In the genomic region with DNA sequence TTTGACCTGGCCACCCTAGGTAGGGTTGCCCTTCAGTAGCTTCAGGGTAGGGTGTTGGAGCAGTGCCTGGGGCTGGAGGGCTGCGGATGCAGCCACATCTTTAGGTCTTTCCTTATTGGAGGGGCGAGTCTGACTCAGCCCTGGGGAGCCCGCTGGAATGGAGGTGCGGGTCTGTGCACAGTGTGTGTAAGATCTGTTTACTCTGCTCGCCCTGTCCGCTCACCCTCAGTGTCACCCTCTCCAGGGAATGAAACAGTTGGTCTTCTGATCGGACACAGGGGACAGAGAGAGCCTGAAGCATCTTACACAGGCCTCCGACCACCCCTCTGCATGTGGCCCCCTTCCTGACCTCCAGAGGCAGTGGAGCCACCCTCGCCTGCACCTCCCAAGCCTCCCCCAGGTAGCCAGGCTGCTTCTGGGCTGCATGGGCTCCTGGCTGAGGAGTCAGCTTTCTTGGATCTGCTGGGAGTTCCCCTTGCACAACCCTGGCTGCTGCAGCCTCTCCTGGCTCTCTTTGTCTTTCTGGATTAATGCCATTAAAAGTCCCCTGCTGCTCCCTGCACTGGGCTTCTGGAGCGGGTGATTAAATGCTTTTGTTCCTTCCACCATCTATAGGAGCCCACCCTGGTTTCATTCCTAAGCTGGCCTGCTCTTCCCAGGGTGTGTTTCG, we compare ENCODE assay signal across 1 cellular context.
TF ChIP-seq lines count a peak whose summit lies in the region.

No MANE protein-coding gene starts in this region.

TF ChIP-seq in HepG2, 621 proteins besides CTCF, POLR2A, EP300 and RAD21 (continues in another document):
- TF ChIP-seq, protein P1, sequence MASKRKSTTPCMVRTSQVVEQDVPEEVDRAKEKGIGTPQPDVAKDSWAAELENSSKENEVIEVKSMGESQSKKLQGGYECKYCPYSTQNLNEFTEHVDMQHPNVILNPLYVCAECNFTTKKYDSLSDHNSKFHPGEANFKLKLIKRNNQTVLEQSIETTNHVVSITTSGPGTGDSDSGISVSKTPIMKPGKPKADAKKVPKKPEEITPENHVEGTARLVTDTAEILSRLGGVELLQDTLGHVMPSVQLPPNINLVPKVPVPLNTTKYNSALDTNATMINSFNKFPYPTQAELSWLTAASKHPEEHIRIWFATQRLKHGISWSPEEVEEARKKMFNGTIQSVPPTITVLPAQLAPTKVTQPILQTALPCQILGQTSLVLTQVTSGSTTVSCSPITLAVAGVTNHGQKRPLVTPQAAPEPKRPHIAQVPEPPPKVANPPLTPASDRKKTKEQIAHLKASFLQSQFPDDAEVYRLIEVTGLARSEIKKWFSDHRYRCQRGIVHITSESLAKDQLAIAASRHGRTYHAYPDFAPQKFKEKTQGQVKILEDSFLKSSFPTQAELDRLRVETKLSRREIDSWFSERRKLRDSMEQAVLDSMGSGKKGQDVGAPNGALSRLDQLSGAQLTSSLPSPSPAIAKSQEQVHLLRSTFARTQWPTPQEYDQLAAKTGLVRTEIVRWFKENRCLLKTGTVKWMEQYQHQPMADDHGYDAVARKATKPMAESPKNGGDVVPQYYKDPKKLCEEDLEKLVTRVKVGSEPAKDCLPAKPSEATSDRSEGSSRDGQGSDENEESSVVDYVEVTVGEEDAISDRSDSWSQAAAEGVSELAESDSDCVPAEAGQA (IDR thresholded peaks at IDR 0.05; ENCODE audit: low read depth): no peak
- TF ChIP-seq, protein P1 (CRISPR knock-in tag; IDR thresholded peaks at IDR 0.05; ENCODE audit: borderline replicate concordance): no peak
- TF ChIP-seq, protein P2, sequence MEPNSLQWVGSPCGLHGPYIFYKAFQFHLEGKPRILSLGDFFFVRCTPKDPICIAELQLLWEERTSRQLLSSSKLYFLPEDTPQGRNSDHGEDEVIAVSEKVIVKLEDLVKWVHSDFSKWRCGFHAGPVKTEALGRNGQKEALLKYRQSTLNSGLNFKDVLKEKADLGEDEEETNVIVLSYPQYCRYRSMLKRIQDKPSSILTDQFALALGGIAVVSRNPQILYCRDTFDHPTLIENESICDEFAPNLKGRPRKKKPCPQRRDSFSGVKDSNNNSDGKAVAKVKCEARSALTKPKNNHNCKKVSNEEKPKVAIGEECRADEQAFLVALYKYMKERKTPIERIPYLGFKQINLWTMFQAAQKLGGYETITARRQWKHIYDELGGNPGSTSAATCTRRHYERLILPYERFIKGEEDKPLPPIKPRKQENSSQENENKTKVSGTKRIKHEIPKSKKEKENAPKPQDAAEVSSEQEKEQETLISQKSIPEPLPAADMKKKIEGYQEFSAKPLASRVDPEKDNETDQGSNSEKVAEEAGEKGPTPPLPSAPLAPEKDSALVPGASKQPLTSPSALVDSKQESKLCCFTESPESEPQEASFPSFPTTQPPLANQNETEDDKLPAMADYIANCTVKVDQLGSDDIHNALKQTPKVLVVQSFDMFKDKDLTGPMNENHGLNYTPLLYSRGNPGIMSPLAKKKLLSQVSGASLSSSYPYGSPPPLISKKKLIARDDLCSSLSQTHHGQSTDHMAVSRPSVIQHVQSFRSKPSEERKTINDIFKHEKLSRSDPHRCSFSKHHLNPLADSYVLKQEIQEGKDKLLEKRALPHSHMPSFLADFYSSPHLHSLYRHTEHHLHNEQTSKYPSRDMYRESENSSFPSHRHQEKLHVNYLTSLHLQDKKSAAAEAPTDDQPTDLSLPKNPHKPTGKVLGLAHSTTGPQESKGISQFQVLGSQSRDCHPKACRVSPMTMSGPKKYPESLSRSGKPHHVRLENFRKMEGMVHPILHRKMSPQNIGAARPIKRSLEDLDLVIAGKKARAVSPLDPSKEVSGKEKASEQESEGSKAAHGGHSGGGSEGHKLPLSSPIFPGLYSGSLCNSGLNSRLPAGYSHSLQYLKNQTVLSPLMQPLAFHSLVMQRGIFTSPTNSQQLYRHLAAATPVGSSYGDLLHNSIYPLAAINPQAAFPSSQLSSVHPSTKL (CRISPR knock-in tag; IDR thresholded peaks at IDR 0.05): no peak
- TF ChIP-seq, protein P3, sequence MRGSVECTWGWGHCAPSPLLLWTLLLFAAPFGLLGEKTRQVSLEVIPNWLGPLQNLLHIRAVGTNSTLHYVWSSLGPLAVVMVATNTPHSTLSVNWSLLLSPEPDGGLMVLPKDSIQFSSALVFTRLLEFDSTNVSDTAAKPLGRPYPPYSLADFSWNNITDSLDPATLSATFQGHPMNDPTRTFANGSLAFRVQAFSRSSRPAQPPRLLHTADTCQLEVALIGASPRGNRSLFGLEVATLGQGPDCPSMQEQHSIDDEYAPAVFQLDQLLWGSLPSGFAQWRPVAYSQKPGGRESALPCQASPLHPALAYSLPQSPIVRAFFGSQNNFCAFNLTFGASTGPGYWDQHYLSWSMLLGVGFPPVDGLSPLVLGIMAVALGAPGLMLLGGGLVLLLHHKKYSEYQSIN (CRISPR knock-in tag; IDR thresholded peaks at IDR 0.05; ENCODE audit: borderline replicate concordance): no peak
- TF ChIP-seq, protein P4, sequence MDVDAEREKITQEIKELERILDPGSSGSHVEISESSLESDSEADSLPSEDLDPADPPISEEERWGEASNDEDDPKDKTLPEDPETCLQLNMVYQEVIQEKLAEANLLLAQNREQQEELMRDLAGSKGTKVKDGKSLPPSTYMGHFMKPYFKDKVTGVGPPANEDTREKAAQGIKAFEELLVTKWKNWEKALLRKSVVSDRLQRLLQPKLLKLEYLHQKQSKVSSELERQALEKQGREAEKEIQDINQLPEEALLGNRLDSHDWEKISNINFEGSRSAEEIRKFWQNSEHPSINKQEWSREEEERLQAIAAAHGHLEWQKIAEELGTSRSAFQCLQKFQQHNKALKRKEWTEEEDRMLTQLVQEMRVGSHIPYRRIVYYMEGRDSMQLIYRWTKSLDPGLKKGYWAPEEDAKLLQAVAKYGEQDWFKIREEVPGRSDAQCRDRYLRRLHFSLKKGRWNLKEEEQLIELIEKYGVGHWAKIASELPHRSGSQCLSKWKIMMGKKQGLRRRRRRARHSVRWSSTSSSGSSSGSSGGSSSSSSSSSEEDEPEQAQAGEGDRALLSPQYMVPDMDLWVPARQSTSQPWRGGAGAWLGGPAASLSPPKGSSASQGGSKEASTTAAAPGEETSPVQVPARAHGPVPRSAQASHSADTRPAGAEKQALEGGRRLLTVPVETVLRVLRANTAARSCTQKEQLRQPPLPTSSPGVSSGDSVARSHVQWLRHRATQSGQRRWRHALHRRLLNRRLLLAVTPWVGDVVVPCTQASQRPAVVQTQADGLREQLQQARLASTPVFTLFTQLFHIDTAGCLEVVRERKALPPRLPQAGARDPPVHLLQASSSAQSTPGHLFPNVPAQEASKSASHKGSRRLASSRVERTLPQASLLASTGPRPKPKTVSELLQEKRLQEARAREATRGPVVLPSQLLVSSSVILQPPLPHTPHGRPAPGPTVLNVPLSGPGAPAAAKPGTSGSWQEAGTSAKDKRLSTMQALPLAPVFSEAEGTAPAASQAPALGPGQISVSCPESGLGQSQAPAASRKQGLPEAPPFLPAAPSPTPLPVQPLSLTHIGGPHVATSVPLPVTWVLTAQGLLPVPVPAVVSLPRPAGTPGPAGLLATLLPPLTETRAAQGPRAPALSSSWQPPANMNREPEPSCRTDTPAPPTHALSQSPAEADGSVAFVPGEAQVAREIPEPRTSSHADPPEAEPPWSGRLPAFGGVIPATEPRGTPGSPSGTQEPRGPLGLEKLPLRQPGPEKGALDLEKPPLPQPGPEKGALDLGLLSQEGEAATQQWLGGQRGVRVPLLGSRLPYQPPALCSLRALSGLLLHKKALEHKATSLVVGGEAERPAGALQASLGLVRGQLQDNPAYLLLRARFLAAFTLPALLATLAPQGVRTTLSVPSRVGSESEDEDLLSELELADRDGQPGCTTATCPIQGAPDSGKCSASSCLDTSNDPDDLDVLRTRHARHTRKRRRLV (CRISPR knock-in tag; IDR thresholded peaks at IDR 0.05): no peak
- TF ChIP-seq, protein P5, sequence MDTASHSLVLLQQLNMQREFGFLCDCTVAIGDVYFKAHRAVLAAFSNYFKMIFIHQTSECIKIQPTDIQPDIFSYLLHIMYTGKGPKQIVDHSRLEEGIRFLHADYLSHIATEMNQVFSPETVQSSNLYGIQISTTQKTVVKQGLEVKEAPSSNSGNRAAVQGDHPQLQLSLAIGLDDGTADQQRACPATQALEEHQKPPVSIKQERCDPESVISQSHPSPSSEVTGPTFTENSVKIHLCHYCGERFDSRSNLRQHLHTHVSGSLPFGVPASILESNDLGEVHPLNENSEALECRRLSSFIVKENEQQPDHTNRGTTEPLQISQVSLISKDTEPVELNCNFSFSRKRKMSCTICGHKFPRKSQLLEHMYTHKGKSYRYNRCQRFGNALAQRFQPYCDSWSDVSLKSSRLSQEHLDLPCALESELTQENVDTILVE (CRISPR knock-in tag; IDR thresholded peaks at IDR 0.05): no peak
- no peak for TF ChIP-seq IRX3 (CRISPR knock-in tag; IDR thresholded peaks at IDR 0.05; ENCODE audit: borderline replicate concordance, low read depth)
- TF ChIP-seq, protein P6, sequence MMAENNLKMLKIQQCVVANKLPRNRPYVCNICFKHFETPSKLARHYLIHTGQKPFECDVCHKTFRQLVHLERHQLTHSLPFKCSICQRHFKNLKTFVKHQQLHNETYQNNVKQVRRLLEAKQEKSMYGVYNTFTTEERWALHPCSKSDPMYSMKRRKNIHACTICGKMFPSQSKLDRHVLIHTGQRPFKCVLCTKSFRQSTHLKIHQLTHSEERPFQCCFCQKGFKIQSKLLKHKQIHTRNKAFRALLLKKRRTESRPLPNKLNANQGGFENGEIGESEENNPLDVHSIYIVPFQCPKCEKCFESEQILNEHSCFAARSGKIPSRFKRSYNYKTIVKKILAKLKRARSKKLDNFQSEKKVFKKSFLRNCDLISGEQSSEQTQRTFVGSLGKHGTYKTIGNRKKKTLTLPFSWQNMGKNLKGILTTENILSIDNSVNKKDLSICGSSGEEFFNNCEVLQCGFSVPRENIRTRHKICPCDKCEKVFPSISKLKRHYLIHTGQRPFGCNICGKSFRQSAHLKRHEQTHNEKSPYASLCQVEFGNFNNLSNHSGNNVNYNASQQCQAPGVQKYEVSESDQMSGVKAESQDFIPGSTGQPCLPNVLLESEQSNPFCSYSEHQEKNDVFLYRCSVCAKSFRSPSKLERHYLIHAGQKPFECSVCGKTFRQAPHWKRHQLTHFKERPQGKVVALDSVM (CRISPR knock-in tag; IDR thresholded peaks at IDR 0.05): no peak
- TF ChIP-seq, protein P7, sequence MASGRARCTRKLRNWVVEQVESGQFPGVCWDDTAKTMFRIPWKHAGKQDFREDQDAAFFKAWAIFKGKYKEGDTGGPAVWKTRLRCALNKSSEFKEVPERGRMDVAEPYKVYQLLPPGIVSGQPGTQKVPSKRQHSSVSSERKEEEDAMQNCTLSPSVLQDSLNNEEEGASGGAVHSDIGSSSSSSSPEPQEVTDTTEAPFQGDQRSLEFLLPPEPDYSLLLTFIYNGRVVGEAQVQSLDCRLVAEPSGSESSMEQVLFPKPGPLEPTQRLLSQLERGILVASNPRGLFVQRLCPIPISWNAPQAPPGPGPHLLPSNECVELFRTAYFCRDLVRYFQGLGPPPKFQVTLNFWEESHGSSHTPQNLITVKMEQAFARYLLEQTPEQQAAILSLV (CRISPR knock-in tag; IDR thresholded peaks at IDR 0.05; ENCODE audit: borderline replicate concordance): no peak
- TF ChIP-seq, protein P8, sequence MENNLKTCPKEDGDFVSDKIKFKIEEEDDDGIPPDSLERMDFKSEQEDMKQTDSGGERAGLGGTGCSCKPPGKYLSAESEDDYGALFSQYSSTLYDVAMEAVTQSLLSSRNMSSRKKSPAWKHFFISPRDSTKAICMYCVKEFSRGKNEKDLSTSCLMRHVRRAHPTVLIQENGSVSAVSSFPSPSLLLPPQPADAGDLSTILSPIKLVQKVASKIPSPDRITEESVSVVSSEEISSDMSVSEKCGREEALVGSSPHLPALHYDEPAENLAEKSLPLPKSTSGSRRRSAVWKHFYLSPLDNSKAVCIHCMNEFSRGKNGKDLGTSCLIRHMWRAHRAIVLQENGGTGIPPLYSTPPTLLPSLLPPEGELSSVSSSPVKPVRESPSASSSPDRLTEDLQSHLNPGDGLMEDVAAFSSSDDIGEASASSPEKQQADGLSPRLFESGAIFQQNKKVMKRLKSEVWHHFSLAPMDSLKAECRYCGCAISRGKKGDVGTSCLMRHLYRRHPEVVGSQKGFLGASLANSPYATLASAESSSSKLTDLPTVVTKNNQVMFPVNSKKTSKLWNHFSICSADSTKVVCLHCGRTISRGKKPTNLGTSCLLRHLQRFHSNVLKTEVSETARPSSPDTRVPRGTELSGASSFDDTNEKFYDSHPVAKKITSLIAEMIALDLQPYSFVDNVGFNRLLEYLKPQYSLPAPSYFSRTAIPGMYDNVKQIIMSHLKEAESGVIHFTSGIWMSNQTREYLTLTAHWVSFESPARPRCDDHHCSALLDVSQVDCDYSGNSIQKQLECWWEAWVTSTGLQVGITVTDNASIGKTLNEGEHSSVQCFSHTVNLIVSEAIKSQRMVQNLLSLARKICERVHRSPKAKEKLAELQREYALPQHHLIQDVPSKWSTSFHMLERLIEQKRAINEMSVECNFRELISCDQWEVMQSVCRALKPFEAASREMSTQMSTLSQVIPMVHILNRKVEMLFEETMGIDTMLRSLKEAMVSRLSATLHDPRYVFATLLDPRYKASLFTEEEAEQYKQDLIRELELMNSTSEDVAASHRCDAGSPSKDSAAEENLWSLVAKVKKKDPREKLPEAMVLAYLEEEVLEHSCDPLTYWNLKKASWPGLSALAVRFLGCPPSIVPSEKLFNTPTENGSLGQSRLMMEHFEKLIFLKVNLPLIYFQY (CRISPR knock-in tag; IDR thresholded peaks at IDR 0.05; ENCODE audit: borderline replicate concordance): no peak
- TF ChIP-seq, protein P9, sequence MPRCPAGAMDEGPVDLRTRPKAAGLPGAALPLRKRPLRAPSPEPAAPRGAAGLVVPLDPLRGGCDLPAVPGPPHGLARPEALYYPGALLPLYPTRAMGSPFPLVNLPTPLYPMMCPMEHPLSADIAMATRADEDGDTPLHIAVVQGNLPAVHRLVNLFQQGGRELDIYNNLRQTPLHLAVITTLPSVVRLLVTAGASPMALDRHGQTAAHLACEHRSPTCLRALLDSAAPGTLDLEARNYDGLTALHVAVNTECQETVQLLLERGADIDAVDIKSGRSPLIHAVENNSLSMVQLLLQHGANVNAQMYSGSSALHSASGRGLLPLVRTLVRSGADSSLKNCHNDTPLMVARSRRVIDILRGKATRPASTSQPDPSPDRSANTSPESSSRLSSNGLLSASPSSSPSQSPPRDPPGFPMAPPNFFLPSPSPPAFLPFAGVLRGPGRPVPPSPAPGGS (CRISPR knock-in tag; IDR thresholded peaks at IDR 0.05): no peak
- TF ChIP-seq, protein P10, sequence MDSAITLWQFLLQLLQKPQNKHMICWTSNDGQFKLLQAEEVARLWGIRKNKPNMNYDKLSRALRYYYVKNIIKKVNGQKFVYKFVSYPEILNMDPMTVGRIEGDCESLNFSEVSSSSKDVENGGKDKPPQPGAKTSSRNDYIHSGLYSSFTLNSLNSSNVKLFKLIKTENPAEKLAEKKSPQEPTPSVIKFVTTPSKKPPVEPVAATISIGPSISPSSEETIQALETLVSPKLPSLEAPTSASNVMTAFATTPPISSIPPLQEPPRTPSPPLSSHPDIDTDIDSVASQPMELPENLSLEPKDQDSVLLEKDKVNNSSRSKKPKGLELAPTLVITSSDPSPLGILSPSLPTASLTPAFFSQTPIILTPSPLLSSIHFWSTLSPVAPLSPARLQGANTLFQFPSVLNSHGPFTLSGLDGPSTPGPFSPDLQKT (CRISPR knock-in tag; IDR thresholded peaks at IDR 0.05; ENCODE audit: borderline replicate concordance): no peak
